Comparison of ENCODE assay signal across 17 cellular contexts in the genomic region with DNA sequence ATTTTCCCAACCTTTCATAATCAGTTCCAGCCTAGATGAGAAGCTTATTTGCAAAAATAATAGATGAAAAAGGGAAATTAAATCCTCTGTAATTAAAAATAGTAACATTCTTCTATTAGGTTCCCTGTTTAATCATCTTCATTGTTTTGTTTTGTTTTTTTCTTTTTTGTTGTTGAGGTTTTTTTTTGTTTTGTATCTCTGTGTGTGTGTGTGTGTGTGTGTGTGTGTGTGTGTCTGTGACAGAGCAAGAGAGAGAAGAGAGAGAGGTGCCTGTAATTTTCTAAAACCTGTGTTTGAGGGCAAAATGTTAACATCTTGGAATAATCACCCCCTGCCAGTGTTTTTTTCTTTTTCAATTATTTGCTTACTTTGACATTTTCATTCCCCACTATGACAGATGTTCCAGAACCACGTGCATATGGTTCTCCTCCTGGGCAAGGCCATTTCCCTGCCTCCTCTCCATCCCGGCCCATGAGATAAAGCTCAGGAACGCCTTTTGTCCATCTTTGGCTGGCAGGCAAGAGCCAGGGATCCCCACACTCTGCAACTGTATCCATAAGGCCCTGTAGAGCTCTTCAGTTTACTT.
A peak's percentile ranks its signal among the peaks of the same experiment; 100 is the strongest.
DNase-seq lines count a peak whose midpoint lies in the region; ATAC-seq, FAIRE-seq and TF ChIP-seq lines count a peak whose summit lies in the region.
"Had no signal": no experiment of that assay in that cellular context is flagged by ENCODE, and none has a peak within 500 bp of the region (broad histone marks: within the 10 kb centered on the region; RNA-seq: fewer than 3 reads in every experiment).

No MANE protein-coding gene starts in this region.

- H3K79me1 ChIP-seq in mesendoderm (ENCODE audit: low read length), result no peaks in the 10 kb centered on the region

- no peak overlapping the region for H2AK5ac ChIP-seq in mesendoderm (ENCODE audit: low read length)

- H3K4me1 Mint-ChIP-seq in glutamatergic neuron (ENCODE audit: low read depth, unreplicated experiment), result peaks cover 21% of the 10 kb centered on the region
- H3K4me1 Mint-ChIP-seq: CD8-positive, alpha-beta memory T cell had no signal

- H3K27me3 Mint-ChIP-seq in glutamatergic neuron (ENCODE audit: unreplicated experiment), result peaks cover 4% of the 10 kb centered on the region

- ATAC-seq in A549 (no peak), mucosa of descending colon (no peak)

- no peak for FAIRE-seq in A549 (lab: Jason Lieb, UNC)
- FAIRE-seq: G401.6, GM12891 had no signal

- peaks cover 6% of the 10 kb centered on the region for H3K9me3 Mint-ChIP-seq in glutamatergic neuron (ENCODE audit: unreplicated experiment)

- H3K27ac ChIP-seq in A549, result no peak overlapping the region
- peak overlapping the region; percentile 96 for H3K27ac ChIP-seq in SJCRH30
- no peak overlapping the region for H3K27ac ChIP-seq in mesendoderm (ENCODE audit: low read depth, low read length)
- H3K27ac ChIP-seq: 22Rv1, BLaER1 had no signal

- no peak for TF ChIP-seq POLR2A in A549 (IDR thresholded peaks at IDR 0.05; ENCODE audit: low read length)

- peaks cover 24% of the 10 kb centered on the region for H3K4me1 ChIP-seq in A549
- peaks cover 79% of the 10 kb centered on the region for H3K4me1 ChIP-seq in SJCRH30
- no peaks in the 10 kb centered on the region for H3K4me1 ChIP-seq in mesendoderm (ENCODE audit: control insufficient read depth, low read depth, low read length)
- H3K4me1 ChIP-seq in mucosa of descending colon (ENCODE audit: low read depth), result peaks cover 12% of the 10 kb centered on the region

- H3K4ac ChIP-seq in mesendoderm (ENCODE audit: low read depth, low read length), result no peak overlapping the region

- H4K5ac ChIP-seq in mesendoderm (ENCODE audit: low read length), result no peak overlapping the region

- DNase-seq in DMS 273 (lab: John Stamatoyannopoulos, UW; ENCODE audit: unreplicated experiment), result peak; percentile 44
- no peak for DNase-seq in DMS 273 treated with DMSO at 0.1 percent for 48 hours (lab: John Stamatoyannopoulos, UW)
- DNase-seq in A549 (ENCODE audit: low read depth in 1 of 2, low spot score in 1 of 2), result no peak
- DNase-seq in SJCRH30, result no peak
- no peak for DNase-seq in glutamatergic neuron
- no peak for DNase-seq in DMS53 treated with DMSO at 0.1 percent for 48 hours (lab: John Stamatoyannopoulos, UW; ENCODE audit: unreplicated experiment)
- DNase-seq in mesendoderm, result no peak
- DNase-seq in mucosa of descending colon, result no peak
- DNase-seq: AML-193; CD8-positive, alpha-beta memory T cell; DMS79 treated with DMSO at 0.1 percent for 48 hours; GOT3; H9 had no signal

- no peak for TF ChIP-seq CTCF in A549 (IDR thresholded peaks at IDR 0.05)
- TF ChIP-seq CTCF in glutamatergic neuron (IDR thresholded peaks at IDR 0.05; ENCODE audit: partially characterized antibody, unreplicated experiment), result no peak
- no peak for TF ChIP-seq CTCF in mucosa of descending colon (IDR thresholded peaks at IDR 0.05)

- no peak overlapping the region for H2BK5ac ChIP-seq in mesendoderm (ENCODE audit: low read length)

- H2BK120ac ChIP-seq in mesendoderm (ENCODE audit: low read depth, low read length), result no peak overlapping the region

- H3K27me3 ChIP-seq in SJCRH30 (no peaks in the 10 kb centered on the region), mesendoderm (ENCODE audit: insufficient read depth, low read length, poor library complexity) (no peaks in the 10 kb centered on the region)
- H3K27me3 ChIP-seq: BLaER1 had no signal

- H3K36me3 ChIP-seq in SJCRH30 (no peaks in the 10 kb centered on the region), mesendoderm (ENCODE audit: control insufficient read depth, insufficient read depth, low read length) (no peaks in the 10 kb centered on the region), mucosa of descending colon (ENCODE audit: low read depth) (no peaks in the 10 kb centered on the region)
- H3K36me3 ChIP-seq: BLaER1 had no signal

- POLR2A ChIA-PET in A549 (lab: Yijun Ruan, JAX), result no interaction called here

- no peaks in the 10 kb centered on the region for H3K9me3 ChIP-seq in A549
- no peaks in the 10 kb centered on the region; the same call in 1 of the 2 replicates for H3K9me3 ChIP-seq in SJCRH30 (replicated peaks)
- H3K9me3 ChIP-seq in mucosa of descending colon, result no peaks in the 10 kb centered on the region

- intact Hi-C loops in mucosa of descending colon (cut with DNase I, micrococcal nuclease), result no loop called here

- H2BK15ac ChIP-seq in mesendoderm (replicated peaks; ENCODE audit: low read depth), result no peak overlapping the region

- no peak overlapping the region for H3K4me3 ChIP-seq in A549
- H3K4me3 ChIP-seq in SJCRH30, result no peak overlapping the region
- no peak overlapping the region for H3K4me3 ChIP-seq in mesendoderm (ENCODE audit: low read length)
- H3K4me3 ChIP-seq in mucosa of descending colon, result no peak overlapping the region
- H3K4me3 ChIP-seq: BLaER1 had no signal

- H3K36me3 Mint-ChIP-seq in glutamatergic neuron (ENCODE audit: unreplicated experiment), result peaks cover 10% of the 10 kb centered on the region

- H3K18ac ChIP-seq in mesendoderm (ENCODE audit: low read length), result no peak overlapping the region

- no peak overlapping the region for H3K23ac ChIP-seq in mesendoderm (ENCODE audit: low read length)

- no peak for TF ChIP-seq EP300 in A549 (IDR thresholded peaks at IDR 0.05)

- H3K79me2 ChIP-seq in mesendoderm (ENCODE audit: control insufficient read depth, insufficient read depth, low read length), result no peaks in the 10 kb centered on the region

- H3K4me3 Mint-ChIP-seq in glutamatergic neuron (ENCODE audit: unreplicated experiment), result peak overlapping the region; percentile 50
- H3K4me3 Mint-ChIP-seq: CD8-positive, alpha-beta memory T cell; H9 had no signal

- CTCF ChIA-PET in A549 (lab: Yijun Ruan, JAX), result interaction anchor here (0.7 to 1.9 kb wide), 6 partner anchors 11 to 184 kb away, joined by 3 to 6 read pairs (median 4); no protein-coding TSS in a partner anchor

- H3K27ac Mint-ChIP-seq in glutamatergic neuron (ENCODE audit: unreplicated experiment), result peak overlapping the region; percentile 85
- H3K27ac Mint-ChIP-seq: CD8-positive, alpha-beta memory T cell; H9 had no signal

- H3K4me2 ChIP-seq in A549, result peak overlapping the region; percentile 20; the same call in 1 of the 3 replicates
- H3K4me2 ChIP-seq in mesendoderm (ENCODE audit: low read length), result no peak overlapping the region
- H3K4me2 ChIP-seq: BLaER1 had no signal

- no peak for TF ChIP-seq RAD21 in A549 (conservative IDR thresholded peaks at IDR 0.05 in 1 of 2, IDR thresholded peaks at IDR 0.05 in 1 of 2)

- H3K9ac ChIP-seq in mesendoderm (ENCODE audit: low read length), result no peak overlapping the region
- H3K9ac ChIP-seq: BLaER1 had no signal

- no peak overlapping the region for H4K8ac ChIP-seq in mesendoderm (ENCODE audit: low read depth, low read length)

- no peak overlapping the region for H3K56ac ChIP-seq in mesendoderm (ENCODE audit: low read length)

- WGBS in A549 (ENCODE audit: missing lambda C conversion rate), result 88% methylated on average over 3 of the region's 3 CpGs
- WGBS in mesendoderm (ENCODE audit: extremely low coverage, insufficient coverage, low lambda C conversion rate), result no CpG with 5 or more reads among the region's 3 CpGs

TF ChIP-seq in A549, 52 proteins besides CTCF, POLR2A, EP300 and RAD21:
- TF ChIP-seq MAFK (IDR thresholded peaks at IDR 0.05; ENCODE audit: partially characterized antibody), result peak; percentile 56
- TF ChIP-seq RFX5 (IDR thresholded peaks at IDR 0.05), result no peak
